In genomic region chr6:121993362-121993761, GRCh38 we compare ENCODE assay signal across 1 cellular context.
TF ChIP-seq lines count a peak whose summit lies in the region.

No MANE protein-coding gene starts in this region.

TF ChIP-seq in IMR-90, 13 proteins besides CTCF, POLR2A, EP300 and RAD21:
- TF ChIP-seq BHLHE40 (IDR thresholded peaks at IDR 0.05; ENCODE audit: low read depth, low read length): no peak
- TF ChIP-seq MXI1 (IDR thresholded peaks at IDR 0.05; ENCODE audit: borderline replicate concordance, low read depth, low read length): no peak
- no peak for TF ChIP-seq MAFK (IDR thresholded peaks at IDR 0.05; ENCODE audit: low read depth, low read length)
- no peak for TF ChIP-seq USF2 (IDR thresholded peaks at IDR 0.05; ENCODE audit: low read depth, low read length)
- no peak for TF ChIP-seq CHD1 (IDR thresholded peaks at IDR 0.05; ENCODE audit: low read depth, low read length)
- no peak for TF ChIP-seq MAZ (IDR thresholded peaks at IDR 0.05; ENCODE audit: borderline replicate concordance, low read depth, low read length)
- no peak for TF ChIP-seq SMC3 (IDR thresholded peaks at IDR 0.05; ENCODE audit: low read depth, low read length)
- TF ChIP-seq, protein P1, sequence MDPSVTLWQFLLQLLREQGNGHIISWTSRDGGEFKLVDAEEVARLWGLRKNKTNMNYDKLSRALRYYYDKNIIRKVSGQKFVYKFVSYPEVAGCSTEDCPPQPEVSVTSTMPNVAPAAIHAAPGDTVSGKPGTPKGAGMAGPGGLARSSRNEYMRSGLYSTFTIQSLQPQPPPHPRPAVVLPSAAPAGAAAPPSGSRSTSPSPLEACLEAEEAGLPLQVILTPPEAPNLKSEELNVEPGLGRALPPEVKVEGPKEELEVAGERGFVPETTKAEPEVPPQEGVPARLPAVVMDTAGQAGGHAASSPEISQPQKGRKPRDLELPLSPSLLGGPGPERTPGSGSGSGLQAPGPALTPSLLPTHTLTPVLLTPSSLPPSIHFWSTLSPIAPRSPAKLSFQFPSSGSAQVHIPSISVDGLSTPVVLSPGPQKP (IDR thresholded peaks at IDR 0.05; ENCODE audit: borderline replicate concordance, low read depth, low read length): no peak
- TF ChIP-seq FOS (IDR thresholded peaks at IDR 0.05; ENCODE audit: low read depth, low read length): no peak
- no peak for TF ChIP-seq NFE2L2 (IDR thresholded peaks at IDR 0.05; ENCODE audit: low read depth, low read length)
- TF ChIP-seq RFX5 (IDR thresholded peaks at IDR 0.05; ENCODE audit: low read depth, low read length): no peak
- no peak for TF ChIP-seq CEBPB (IDR thresholded peaks at IDR 0.05; ENCODE audit: low read depth, low read length)
- TF ChIP-seq RCOR1 (IDR thresholded peaks at IDR 0.05; ENCODE audit: insufficient replicate concordance, low read length): no peak
